ENCODE assay signal across 8 cellular contexts in genomic region chr2:101307950-101308431, GRCh38. TPM values are rescaled to one million over a fixed set of nuclear protein-coding genes. Genes with fewer than 3 reads are reported as not detected.
DNase-seq lines count a peak whose midpoint lies in the region; ATAC-seq, FAIRE-seq and TF ChIP-seq lines count a peak whose summit lies in the region.

No MANE protein-coding gene starts in this region.

- H3K4me3 ChIP-seq in A549 = peak overlapping the region; percentile 75

- TF ChIP-seq CTCF in A549 (IDR thresholded peaks at IDR 0.05) = no peak
- no peak for TF ChIP-seq CTCF in WTC11 (IDR thresholded peaks at IDR 0.05)
- no peak for TF ChIP-seq CTCF in endothelial cell (IDR thresholded peaks at IDR 0.05; ENCODE audit: unreplicated experiment)

- no peaks in the 10 kb centered on the region for H3K9me3 Mint-ChIP-seq in WTC11
- H3K9me3 Mint-ChIP-seq in endothelial cell (ENCODE audit: unreplicated experiment) = no peaks in the 10 kb centered on the region
- no peaks in the 10 kb centered on the region for H3K9me3 Mint-ChIP-seq in naive B cell

- no peak for TF ChIP-seq POLR2A in A549 (IDR thresholded peaks at IDR 0.05; ENCODE audit: low read length)

- H3K9me3 ChIP-seq in A549 = no peaks in the 10 kb centered on the region

- peaks cover 11% of the 10 kb centered on the region for H3K36me3 Mint-ChIP-seq in WTC11
- peaks cover 5% of the 10 kb centered on the region for H3K36me3 Mint-ChIP-seq in endothelial cell (ENCODE audit: low read depth, unreplicated experiment)
- no peaks in the 10 kb centered on the region for H3K36me3 Mint-ChIP-seq in naive B cell

- peak overlapping the region; percentile 85 for H3K4me2 ChIP-seq in A549

- H3K27ac ChIP-seq in A549 = peak overlapping the region; percentile 83 to 92

- H3K4me1 ChIP-seq in A549 = peaks cover 34% of the 10 kb centered on the region

- no peak for FAIRE-seq in A549 (lab: Jason Lieb, UNC)

- POLR2A ChIA-PET in A549 (lab: Yijun Ruan, JAX) = interaction anchor here (0.6 to 2.1 kb wide), 8 partner anchors 10 to 745 kb away, joined by 3 to 6 read pairs (median 3); partner anchors contain the start of genes CNOT11 and PDCL3
- POLR2A ChIA-PET in WTC11 (lab: Charles Lee) = interaction anchor here (1.5 kb wide), 1 partner anchor 9 kb away, joined by 5 read pairs; no protein-coding TSS in a partner anchor

- 8% methylated on average over 18 of the region's 57 CpGs for WGBS in A549 (ENCODE audit: missing lambda C conversion rate)

- H3K4me3 Mint-ChIP-seq in WTC11 = peak overlapping the region; percentile 87
- peak overlapping the region; percentile 93 for H3K4me3 Mint-ChIP-seq in endothelial cell (ENCODE audit: unreplicated experiment)
- H3K4me3 Mint-ChIP-seq in naive B cell = peak overlapping the region; percentile 77 to 94 (median 90)

- peak; percentile 57 for ATAC-seq in A549
- peak; percentile 20 for ATAC-seq in GM18909 (IDR thresholded peaks at IDR 0.05; ENCODE audit: poor library complexity, unreplicated experiment)
- peak; percentile 17 for ATAC-seq in HG03342 (IDR thresholded peaks at IDR 0.05; ENCODE audit: unreplicated experiment)
- ATAC-seq in WTC11 = peak; percentile 32
- ATAC-seq in naive B cell (ENCODE audit: low read depth in 2 of 2) = peak in 1 of 2 donors; percentile 11

- H3K4me1 Mint-ChIP-seq in WTC11 (peaks cover 50% of the 10 kb centered on the region), endothelial cell (ENCODE audit: unreplicated experiment) (peaks cover 31% of the 10 kb centered on the region), naive B cell (peaks cover 21 to 64% (median 46%) of the 10 kb centered on the region in 3 donors)

- CTCF ChIA-PET in A549 (lab: Yijun Ruan, JAX) (interaction anchor here (0.8 to 1.7 kb wide), 2 partner anchors 31 to 111 kb away, joined by 3 to 4 read pairs; no protein-coding TSS in a partner anchor), WTC11 (lab: Charles Lee) (interaction anchor here (0.6 to 1.7 kb wide), 7 partner anchors 34 to 523 kb away, joined by 3 to 14 read pairs (median 3); partner anchors contain the start of gene CREG2)

- H3K27ac Mint-ChIP-seq in WTC11 (no peak overlapping the region), endothelial cell (ENCODE audit: unreplicated experiment) (no peak overlapping the region), naive B cell (peak overlapping the region; percentile 16 to 97 (median 95))

- no peak for TF ChIP-seq RAD21 in A549 (conservative IDR thresholded peaks at IDR 0.05 in 1 of 2, IDR thresholded peaks at IDR 0.05 in 1 of 2)

- peaks cover 9% of the 10 kb centered on the region for H3K27me3 Mint-ChIP-seq in WTC11 (ENCODE audit: low read depth)
- H3K27me3 Mint-ChIP-seq in endothelial cell (ENCODE audit: unreplicated experiment) = no peaks in the 10 kb centered on the region
- no peaks in the 10 kb centered on the region for H3K27me3 Mint-ChIP-seq in naive B cell

- DNase-seq in A549 (ENCODE audit: low read depth in 1 of 2, low spot score in 1 of 2) = peak; percentile 15 to 19
- DNase-seq in WTC11 (ENCODE audit: low spot score) = peak; percentile 35
- peak; percentile 25 for DNase-seq in endothelial cell (ENCODE audit: low spot score)
- DNase-seq in naive B cell = no peak
- DNase-seq in AML-193 (lab: John Stamatoyannopoulos, UW) = no peak
- DNase-seq in NCI-H1436 treated with DMSO at 0.1 percent for 48 hours (lab: John Stamatoyannopoulos, UW) = no peak

- no peak for TF ChIP-seq EP300 in A549 (IDR thresholded peaks at IDR 0.05)

TF ChIP-seq in A549, 52 proteins besides CTCF, POLR2A, EP300 and RAD21 (continues in another document):
- TF ChIP-seq, protein P1, sequence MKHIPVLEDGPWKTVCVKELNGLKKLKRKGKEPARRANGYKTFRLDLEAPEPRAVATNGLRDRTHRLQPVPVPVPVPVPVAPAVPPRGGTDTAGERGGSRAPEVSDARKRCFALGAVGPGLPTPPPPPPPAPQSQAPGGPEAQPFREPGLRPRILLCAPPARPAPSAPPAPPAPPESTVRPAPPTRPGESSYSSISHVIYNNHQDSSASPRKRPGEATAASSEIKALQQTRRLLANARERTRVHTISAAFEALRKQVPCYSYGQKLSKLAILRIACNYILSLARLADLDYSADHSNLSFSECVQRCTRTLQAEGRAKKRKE (CRISPR knock-in tag; IDR thresholded peaks at IDR 0.05; ENCODE audit: low read depth) = no peak
- TF ChIP-seq MAZ (IDR thresholded peaks at IDR 0.05; ENCODE audit: borderline replicate concordance, low read depth, low read length) (no peak), CBX8 (IDR thresholded peaks at IDR 0.05) (no peak)
- TF ChIP-seq, protein P2, sequence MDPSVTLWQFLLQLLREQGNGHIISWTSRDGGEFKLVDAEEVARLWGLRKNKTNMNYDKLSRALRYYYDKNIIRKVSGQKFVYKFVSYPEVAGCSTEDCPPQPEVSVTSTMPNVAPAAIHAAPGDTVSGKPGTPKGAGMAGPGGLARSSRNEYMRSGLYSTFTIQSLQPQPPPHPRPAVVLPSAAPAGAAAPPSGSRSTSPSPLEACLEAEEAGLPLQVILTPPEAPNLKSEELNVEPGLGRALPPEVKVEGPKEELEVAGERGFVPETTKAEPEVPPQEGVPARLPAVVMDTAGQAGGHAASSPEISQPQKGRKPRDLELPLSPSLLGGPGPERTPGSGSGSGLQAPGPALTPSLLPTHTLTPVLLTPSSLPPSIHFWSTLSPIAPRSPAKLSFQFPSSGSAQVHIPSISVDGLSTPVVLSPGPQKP (IDR thresholded peaks at IDR 0.05; ENCODE audit: low read depth, low read length) = no peak

TF ChIP-seq in WTC11, 78 proteins besides CTCF, POLR2A, EP300 and RAD21 (continues in another document):
- TF ChIP-seq, protein P3, sequence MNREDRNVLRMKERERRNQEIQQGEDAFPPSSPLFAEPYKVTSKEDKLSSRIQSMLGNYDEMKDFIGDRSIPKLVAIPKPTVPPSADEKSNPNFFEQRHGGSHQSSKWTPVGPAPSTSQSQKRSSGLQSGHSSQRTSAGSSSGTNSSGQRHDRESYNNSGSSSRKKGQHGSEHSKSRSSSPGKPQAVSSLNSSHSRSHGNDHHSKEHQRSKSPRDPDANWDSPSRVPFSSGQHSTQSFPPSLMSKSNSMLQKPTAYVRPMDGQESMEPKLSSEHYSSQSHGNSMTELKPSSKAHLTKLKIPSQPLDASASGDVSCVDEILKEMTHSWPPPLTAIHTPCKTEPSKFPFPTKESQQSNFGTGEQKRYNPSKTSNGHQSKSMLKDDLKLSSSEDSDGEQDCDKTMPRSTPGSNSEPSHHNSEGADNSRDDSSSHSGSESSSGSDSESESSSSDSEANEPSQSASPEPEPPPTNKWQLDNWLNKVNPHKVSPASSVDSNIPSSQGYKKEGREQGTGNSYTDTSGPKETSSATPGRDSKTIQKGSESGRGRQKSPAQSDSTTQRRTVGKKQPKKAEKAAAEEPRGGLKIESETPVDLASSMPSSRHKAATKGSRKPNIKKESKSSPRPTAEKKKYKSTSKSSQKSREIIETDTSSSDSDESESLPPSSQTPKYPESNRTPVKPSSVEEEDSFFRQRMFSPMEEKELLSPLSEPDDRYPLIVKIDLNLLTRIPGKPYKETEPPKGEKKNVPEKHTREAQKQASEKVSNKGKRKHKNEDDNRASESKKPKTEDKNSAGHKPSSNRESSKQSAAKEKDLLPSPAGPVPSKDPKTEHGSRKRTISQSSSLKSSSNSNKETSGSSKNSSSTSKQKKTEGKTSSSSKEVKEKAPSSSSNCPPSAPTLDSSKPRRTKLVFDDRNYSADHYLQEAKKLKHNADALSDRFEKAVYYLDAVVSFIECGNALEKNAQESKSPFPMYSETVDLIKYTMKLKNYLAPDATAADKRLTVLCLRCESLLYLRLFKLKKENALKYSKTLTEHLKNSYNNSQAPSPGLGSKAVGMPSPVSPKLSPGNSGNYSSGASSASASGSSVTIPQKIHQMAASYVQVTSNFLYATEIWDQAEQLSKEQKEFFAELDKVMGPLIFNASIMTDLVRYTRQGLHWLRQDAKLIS (CRISPR knock-in tag; IDR thresholded peaks at IDR 0.05; ENCODE audit: borderline replicate concordance) = no peak
- 0 out of 2 replicates have a peak, but pooled peaks have one; percentile 32 for TF ChIP-seq ATF1 (CRISPR knock-in tag; IDR thresholded peaks at IDR 0.05)
- TF ChIP-seq, protein P4, sequence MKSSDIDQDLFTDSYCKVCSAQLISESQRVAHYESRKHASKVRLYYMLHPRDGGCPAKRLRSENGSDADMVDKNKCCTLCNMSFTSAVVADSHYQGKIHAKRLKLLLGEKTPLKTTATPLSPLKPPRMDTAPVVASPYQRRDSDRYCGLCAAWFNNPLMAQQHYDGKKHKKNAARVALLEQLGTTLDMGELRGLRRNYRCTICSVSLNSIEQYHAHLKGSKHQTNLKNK (CRISPR knock-in tag; IDR thresholded peaks at IDR 0.05) = no peak
- TF ChIP-seq CREB1 (CRISPR knock-in tag; IDR thresholded peaks at IDR 0.05) = 0 out of 2 replicates have a peak, but pooled peaks have one; percentile 43
- no peak for TF ChIP-seq ESRRA (CRISPR knock-in tag; IDR thresholded peaks at IDR 0.05; ENCODE audit: borderline replicate concordance)
- TF ChIP-seq RELA (CRISPR knock-in tag; IDR thresholded peaks at IDR 0.05; ENCODE audit: borderline replicate concordance) = peak; percentile 95
- no peak for TF ChIP-seq ZNF396 (CRISPR knock-in tag; IDR thresholded peaks at IDR 0.05; ENCODE audit: borderline replicate concordance)
- peak; percentile 82 for TF ChIP-seq TEAD4 (CRISPR knock-in tag; IDR thresholded peaks at IDR 0.05)

RNA-seq across cellular contexts. Expression of gene RNF149, which starts 0.5 kb away (rescaled TPM):
- polyA plus RNA-seq in A549 (2011; rRNA removed) = 28.2 and 34.8 TPM in 2 replicates
- 12.8 and 18.2 TPM in 2 replicates for polyA plus RNA-seq in A549 (2012; cell fraction: cytosol; rRNA removed)
- 25.2 and 27.2 TPM in 2 replicates for polyA plus RNA-seq in A549 (2012; cell fraction: nucleus; rRNA removed)
- polyA plus RNA-seq in A549 (2017; fragmentation: RNase III; extraction: RNeasy Plus Mini Kit Qiagen cat#74134 plus additional on column Dnase treatment) = 27.0 to 29.2 TPM (median 28.8 TPM) in 3 replicates
- 15.7 and 18.3 TPM in 2 replicates for polyA minus RNA-seq in A549 (2011; rRNA and poly(A)+ RNA removed)
- 25.6 to 30.0 TPM (median 28.4 TPM) in 3 replicates for total RNA-seq in WTC11 (2021)
- 32.0 TPM for total RNA-seq in endothelial cell (ENCODE audit: unreplicated experiment)
- 10 to 100 TPM; 13.2 to 27.1 (median 18.3) TPM for polyA plus RNA-seq in naive B cell (ENCODE audit: low read depth in 6 of 6)

RNA-seq across cellular contexts. Expression of gene CNOT11, which starts 55.3 kb away (rescaled TPM):
- polyA plus RNA-seq in A549 (2011; rRNA removed) (76.7 and 99.1 TPM in 2 replicates), A549 (2017; fragmentation: RNase III; extraction: RNeasy Plus Mini Kit Qiagen cat#74134 plus additional on column Dnase treatment) (35.4 to 35.8 TPM (median 35.5 TPM) in 3 replicates), naive B cell (ENCODE audit: low read depth in 6 of 6) (10 to 100 TPM; 41.2 to 51.9 (median 45.8) TPM)
- 34.4 and 41.4 TPM in 2 replicates for polyA plus RNA-seq in A549 (2012; cell fraction: cytosol; rRNA removed)
- polyA plus RNA-seq in A549 (2012; cell fraction: nucleus; rRNA removed) = 30.4 and 55.9 TPM in 2 replicates
- polyA minus RNA-seq in A549 (2011; rRNA and poly(A)+ RNA removed) = 56.7 and 63.4 TPM in 2 replicates
- total RNA-seq in WTC11 (2021) (47.4 to 54.0 TPM (median 48.9 TPM) in 3 replicates), endothelial cell (ENCODE audit: unreplicated experiment) (47.1 TPM)

Comparison
In these comparisons a context has a peak if more than half of its experiments do, and no peak if none do; other contexts are left out.
1. DNase-seq: peak in A549 (2 of 2), WTC11 (single experiment) and endothelial cell (single experiment); none in naive B cell (single experiment), AML-193 (0 of 2) and NCI-H1436 treated with DMSO at 0.1 percent for 48 hours (single experiment).
2. H3K27ac Mint-ChIP-seq: peak in naive B cell (6 of 6); none in WTC11 (single experiment) and endothelial cell (single experiment).
3. Of the 8 proteins assayed by ChIP-seq in both WTC11 and A549: peak only in WTC11: JUN and USF2; only in A549: HMGXB4 and TP53; in both: MAX; in neither: 3.
4. Peak in every context shown above with its lines, with median percentiles within 50 percentile points of each other: H3K4me3 Mint-ChIP-seq.